ENCODE assay signal across 8 cellular contexts in the genomic region with DNA sequence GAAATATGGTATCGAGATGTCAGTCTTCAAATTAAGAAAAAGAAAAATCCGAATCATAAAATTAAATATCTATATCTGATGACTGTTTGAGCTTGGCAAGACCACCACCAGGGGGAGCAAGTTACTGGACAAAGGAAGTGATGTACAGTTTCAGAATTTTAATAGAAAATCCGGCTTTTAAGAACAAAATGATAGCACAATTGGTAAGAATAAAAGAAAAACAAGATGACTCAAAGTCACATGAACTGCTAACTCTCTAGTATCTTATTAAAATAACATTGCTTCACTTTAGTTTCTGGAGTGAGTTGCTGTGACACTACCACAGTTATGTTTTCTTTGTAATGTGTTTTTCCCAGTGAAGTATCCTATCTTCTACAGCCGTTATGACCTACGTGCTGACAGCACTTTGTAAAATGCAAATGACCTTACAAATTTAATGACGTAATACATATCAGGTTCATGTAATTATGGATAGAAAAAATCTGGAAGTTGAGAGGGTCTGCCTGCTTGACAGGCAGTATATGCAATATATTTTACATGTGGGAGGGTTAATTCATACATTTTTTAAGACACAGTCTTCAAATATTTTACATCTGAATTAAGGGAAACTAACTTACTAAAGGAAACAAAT.
DNase-seq lines count a peak whose midpoint lies in the region; ATAC-seq lines count a peak whose summit lies in the region.

No MANE protein-coding gene starts in this region.

- DNase-seq in NK-92 treated with Interleukin-12 subunit alpha and Interleukin-12 subunit beta, amount 100 ng/mL, for 24 hours (lab: John Stamatoyannopoulos, UW), result peak; percentile 2
- DNase-seq in NK-92 (lab: John Stamatoyannopoulos, UW; ENCODE audit: unreplicated experiment), result no peak
- peak; percentile 54 for DNase-seq in NCI-H774 (lab: John Stamatoyannopoulos, UW)
- peak; percentile 24 for DNase-seq in cerebellar cortex (ENCODE audit: low spot score)
- peak; percentile 79 for DNase-seq in medulla oblongata (ENCODE audit: extremely low spot score)

- ATAC-seq in HG02759 (IDR thresholded peaks at IDR 0.05; ENCODE audit: unreplicated experiment), result peak; percentile 64
- ATAC-seq in HG02840 (IDR thresholded peaks at IDR 0.05; ENCODE audit: low FRiP score, unreplicated experiment), result no peak
- no peak for ATAC-seq in HG03521 (IDR thresholded peaks at IDR 0.05; ENCODE audit: unreplicated experiment)
